20 cellular contexts compared by ENCODE assay signal in the genomic region with DNA sequence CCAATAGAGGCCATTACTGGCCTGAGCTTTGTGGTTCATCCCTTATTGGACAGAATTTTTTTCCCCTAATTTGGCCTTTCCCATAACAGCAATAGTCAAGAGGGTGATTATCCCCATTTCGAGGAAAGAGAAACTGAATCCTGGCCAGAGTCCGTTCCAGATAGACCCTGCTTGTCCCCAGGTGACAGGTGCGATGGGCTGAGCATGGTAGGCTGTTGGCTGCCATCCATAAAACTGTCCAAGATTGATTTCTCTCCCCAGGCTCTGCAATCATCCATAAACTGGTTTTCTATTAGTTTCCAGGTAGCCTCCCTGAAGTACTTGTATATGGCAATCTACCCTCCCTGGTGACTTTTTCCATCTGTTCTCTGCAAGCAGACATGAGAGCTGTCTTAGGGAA.
DNase-seq lines count a peak whose midpoint lies in the region; ATAC-seq and FAIRE-seq lines count a peak whose summit lies in the region.
"Had no signal": no experiment of that assay in that cellular context is flagged by ENCODE, and none has a peak within 500 bp of the region (broad histone marks: within the 10 kb centered on the region; RNA-seq: fewer than 3 reads in every experiment).

No MANE protein-coding gene starts in this region.

- FAIRE-seq in HTR-8/SVneo (lab: Jason Lieb, UNC), result no peak
- FAIRE-seq: urothelium cell line had no signal

- no peak for ATAC-seq in GM18907 (IDR thresholded peaks at IDR 0.05; ENCODE audit: unreplicated experiment)
- ATAC-seq: PC-3 had no signal

- peak; percentile 52 for DNase-seq in DMS153 (lab: John Stamatoyannopoulos, UW)
- DNase-seq in NCI-H146 treated with DMSO at 0.1 percent for 48 hours (lab: John Stamatoyannopoulos, UW; ENCODE audit: unreplicated experiment), result peak; percentile 66
- DNase-seq in NCI-H69 (lab: John Stamatoyannopoulos, UW), result peak; percentile 93
- peak; percentile 37 for DNase-seq in islet precursor cell
- DNase-seq in HTR-8/SVneo (ENCODE audit: insufficient read length, low spot score), result no peak
- no peak for DNase-seq in central memory CD4-positive, alpha-beta T cell
- no peak for DNase-seq in NCI-H82 (lab: John Stamatoyannopoulos, UW)
- DNase-seq: effector CD8-positive, alpha-beta T cell; erythroblast; foreskin fibroblast; GOT3; Kasumi-1; NCI-H1048; NCI-H526 treated with DMSO at 0.1 percent for 48 hours; PC-3; posterior cingulate gyrus; SJCRH30; substantia nigra had no signal

Comparison
In these comparisons a context has a peak if more than half of its experiments do, and no peak if none do; other contexts are left out.
1. DNase-seq: peak in DMS153 (single experiment), NCI-H146 treated with DMSO at 0.1 percent for 48 hours (single experiment), NCI-H69 (single experiment) and islet precursor cell (single experiment); none in HTR-8/SVneo (single experiment), central memory CD4-positive, alpha-beta T cell (single experiment) and NCI-H82 (single experiment).